12 cellular contexts compared by ENCODE assay signal in the genomic region with DNA sequence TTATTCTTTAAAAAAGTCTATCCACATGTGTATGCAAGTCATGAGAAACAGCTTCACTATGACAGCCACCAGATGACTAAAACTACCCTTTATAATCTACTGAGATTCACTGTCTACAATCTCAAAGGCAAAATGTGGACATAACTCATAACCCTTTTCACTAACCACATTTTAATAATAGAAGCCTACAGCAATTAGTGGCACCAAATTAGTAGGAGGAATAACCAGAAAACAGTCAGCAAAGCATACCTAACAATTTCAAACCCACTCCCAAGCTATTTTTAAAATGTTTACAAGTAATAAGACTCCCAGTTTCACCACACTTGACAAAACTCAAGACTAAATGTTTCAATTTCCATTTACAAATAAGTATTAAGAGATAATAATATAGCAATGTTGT.
A peak's percentile ranks its signal among the peaks of the same experiment; 100 is the strongest.
DNase-seq lines count a peak whose midpoint lies in the region; ATAC-seq and TF ChIP-seq lines count a peak whose summit lies in the region.
"Had no signal": no experiment of that assay in that cellular context is flagged by ENCODE, and none has a peak within 500 bp of the region (broad histone marks: within the 10 kb centered on the region; RNA-seq: fewer than 3 reads in every experiment).

No MANE protein-coding gene starts in this region.

- DNase-seq in GM10266 (ENCODE audit: extremely low spot score), result peak; percentile 41
- no peak for DNase-seq in DMS53 (lab: John Stamatoyannopoulos, UW)
- no peak for DNase-seq in activated CD4-positive, alpha-beta T cell treated with anti-CD3 and anti-CD28 coated beads, Interleukin-2, amount 50 U/mL, for 4 hours
- DNase-seq in esophagus muscularis mucosa (ENCODE audit: extremely low spot score), result no peak
- DNase-seq in NCI-H1105 treated with DMSO at 0.1 percent for 48 hours (lab: John Stamatoyannopoulos, UW), result no peak
- DNase-seq: activated CD8-positive, alpha-beta memory T cell treated with anti-CD3 and anti-CD28 coated beads, Interleukin-2, amount 50 U/mL, for 48 hours; HFFc6; NCI-H1092; stimulated activated CD8-positive, alpha-beta memory T cell treated with anti-CD3 and anti-CD28 coated beads, Interleukin-4, amount 100 ng/mL, for 48 hours had no signal

- no peaks in the 10 kb centered on the region for H3K27me3 ChIP-seq in esophagus muscularis mucosa

- no peak overlapping the region for H3K4me3 ChIP-seq in esophagus muscularis mucosa

- ATAC-seq in GM19372 (IDR thresholded peaks at IDR 0.05; ENCODE audit: low read depth, unreplicated experiment), result peak; percentile 46
- peak; percentile 79 for ATAC-seq in HG02763 (IDR thresholded peaks at IDR 0.05; ENCODE audit: unreplicated experiment)
- ATAC-seq in HG03565 (IDR thresholded peaks at IDR 0.05; ENCODE audit: unreplicated experiment), result peak; percentile 78

- intact Hi-C loops in esophagus muscularis mucosa (cut with DNase I), result no loop called here

- H3K36me3 ChIP-seq in esophagus muscularis mucosa, result no peaks in the 10 kb centered on the region

- H3K27ac ChIP-seq in esophagus muscularis mucosa (replicated peaks in 1 of 4), result no peak overlapping the region

- no peak for TF ChIP-seq EP300 in esophagus muscularis mucosa (IDR thresholded peaks at IDR 0.05)

- TF ChIP-seq CTCF in GM10266 (IDR thresholded peaks at IDR 0.05; ENCODE audit: control insufficient read depth, insufficient read depth, low read depth, missing control alignments) (no peak), esophagus muscularis mucosa (IDR thresholded peaks at IDR 0.05) (no peak)

- H3K4me1 ChIP-seq in esophagus muscularis mucosa, result peaks cover 0 to 5% (median 0%) of the 10 kb centered on the region in 4 donors

- TF ChIP-seq POLR2A in esophagus muscularis mucosa (IDR thresholded peaks at IDR 0.05; ENCODE audit: low read depth), result no peak

- no peaks in the 10 kb centered on the region for H3K9me3 ChIP-seq in esophagus muscularis mucosa
